ENCODE assay signal across 25 cellular contexts in the genomic region with DNA sequence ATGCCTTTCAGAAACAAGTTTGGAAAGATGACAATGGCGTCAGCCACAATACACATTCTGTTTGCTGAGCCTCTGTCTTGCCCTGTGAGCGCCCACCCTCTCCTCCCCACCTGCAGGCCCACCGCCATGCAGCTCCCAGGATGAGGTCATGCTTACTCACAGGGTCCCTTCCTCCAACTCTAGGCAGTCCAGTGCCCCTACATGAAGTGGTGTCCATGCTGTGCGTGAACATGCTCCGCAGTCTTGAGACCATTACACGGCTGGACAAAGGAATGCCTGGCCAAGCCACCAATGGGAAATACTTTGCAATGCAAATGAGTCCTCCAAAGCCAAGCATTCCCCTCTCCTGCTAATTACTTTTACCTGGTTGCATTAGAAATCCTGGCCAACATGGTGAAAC.
"Had no signal": no experiment of that assay in that cellular context is flagged by ENCODE, and none has a peak within 500 bp of the region (broad histone marks: within the 10 kb centered on the region; RNA-seq: fewer than 3 reads in every experiment).

No MANE protein-coding gene starts in this region.

- H3K4me3 ChIP-seq: coronary artery, gastroesophageal sphincter, left lung, lung, tibial artery had no signal

- H3K9ac ChIP-seq: parathyroid adenoma had no signal

- DNase-seq: activated CD4-positive, alpha-beta memory T cell treated with anti-CD3 and anti-CD28 coated beads for 36 hours; activated CD4-positive, alpha-beta T cell treated with anti-CD3 and anti-CD28 coated beads for 4 hours; activated CD4-positive, CD25-positive, alpha-beta regulatory T cell; activated effector memory CD4-positive, alpha-beta T cell treated with Interleukin-2 at 50 U/mL for 16 hours; activated naive CD4-positive, alpha-beta T cell treated with anti-CD3 and anti-CD28 coated beads for 36 hours; activated naive CD8-positive, alpha-beta T cell treated with anti-CD3 and anti-CD28 coated beads, Interleukin-2, amount 10 ng/mL, durations not matched to agents 7 days and 5 days; activated T-cell treated with anti-CD3 and anti-CD28 coated beads, Interleukin-2, amount 50 U/mL, for 72 hours; amniotic stem cell; cerebellar nuclear complex; head of caudate nucleus; left lung; midbrain; natural killer cell; small intestine; stimulated activated CD4-positive, alpha-beta T cell treated with anti-CD3 and anti-CD28 coated beads, Interleukin-2, amount 100 ng/mL, for 24 hours; stimulated activated naive CD8-positive, alpha-beta T cell treated with anti-CD3 and anti-CD28 coated beads, Interleukin-15, amount 100 ng/mL, for 72 hours; T-helper 17 cell; tibial artery had no signal

- H3K4me1 Mint-ChIP-seq: activated naive CD8-positive, alpha-beta T cell treated with anti-CD3 and anti-CD28 coated beads, Interleukin-2, amount 10 ng/mL, durations not matched to agents 7 days and 5 days; stimulated activated naive CD8-positive, alpha-beta T cell treated with anti-CD3 and anti-CD28 coated beads, Interleukin-15, amount 100 ng/mL, for 72 hours had no signal

- H3K27me3 Mint-ChIP-seq: activated CD4-positive, alpha-beta memory T cell treated with anti-CD3 and anti-CD28 coated beads for 36 hours; stimulated activated naive CD8-positive, alpha-beta T cell treated with anti-CD3 and anti-CD28 coated beads, Interleukin-15, amount 100 ng/mL, for 72 hours had no signal

- H3K9me3 ChIP-seq: gastroesophageal sphincter, left lung, tibial artery had no signal

- H3K4me1 ChIP-seq: gastroesophageal sphincter, left lung, tibial artery had no signal

- H3K27ac ChIP-seq: coronary artery, gastroesophageal sphincter, left lung, parathyroid adenoma, tibial artery had no signal

- H3K9me3 Mint-ChIP-seq: activated CD4-positive, alpha-beta memory T cell treated with anti-CD3 and anti-CD28 coated beads for 36 hours; activated naive CD4-positive, alpha-beta T cell treated with anti-CD3 and anti-CD28 coated beads for 36 hours; activated naive CD8-positive, alpha-beta T cell treated with anti-CD3 and anti-CD28 coated beads, Interleukin-2, amount 10 ng/mL, durations not matched to agents 7 days and 5 days; activated T-cell treated with anti-CD3 and anti-CD28 coated beads, Interleukin-2, amount 50 U/mL, for 72 hours; natural killer cell; stimulated activated effector memory CD8-positive, alpha-beta T cell treated with anti-CD3 and anti-CD28 coated beads, Interleukin-12 subunit alpha, Interleukin-12 subunit beta, amount 100 ng/mL, for 72 hours; stimulated activated naive CD8-positive, alpha-beta T cell treated with anti-CD3 and anti-CD28 coated beads, Interleukin-15, amount 100 ng/mL, for 72 hours had no signal

- ATAC-seq: activated T-cell treated with anti-CD3 and anti-CD28 coated beads, Interleukin-2, amount 50 U/mL, for 72 hours; gastroesophageal sphincter; left lung; natural killer cell; sciatic nerve; stimulated activated effector memory CD8-positive, alpha-beta T cell treated with anti-CD3 and anti-CD28 coated beads, Interleukin-12 subunit alpha, Interleukin-12 subunit beta, amount 100 ng/mL, for 72 hours; stimulated activated naive CD8-positive, alpha-beta T cell treated with anti-CD3 and anti-CD28 coated beads, Interleukin-15, amount 100 ng/mL, for 72 hours; T-helper 17 cell had no signal

- FAIRE-seq: keratinocyte, small intestine had no signal

- H3K36me3 Mint-ChIP-seq: activated CD4-positive, alpha-beta memory T cell treated with anti-CD3 and anti-CD28 coated beads for 36 hours; activated naive CD8-positive, alpha-beta T cell treated with anti-CD3 and anti-CD28 coated beads, Interleukin-2, amount 10 ng/mL, durations not matched to agents 7 days and 5 days; natural killer cell; stimulated activated effector memory CD8-positive, alpha-beta T cell treated with anti-CD3 and anti-CD28 coated beads, Interleukin-12 subunit alpha, Interleukin-12 subunit beta, amount 100 ng/mL, for 72 hours had no signal

- H3K27me3 ChIP-seq: gastroesophageal sphincter, left lung had no signal

- H3K27ac Mint-ChIP-seq: activated CD4-positive, alpha-beta memory T cell treated with anti-CD3 and anti-CD28 coated beads for 36 hours; activated naive CD4-positive, alpha-beta T cell treated with anti-CD3 and anti-CD28 coated beads for 36 hours; activated naive CD8-positive, alpha-beta T cell treated with anti-CD3 and anti-CD28 coated beads, Interleukin-2, amount 10 ng/mL, durations not matched to agents 7 days and 5 days; activated T-cell treated with anti-CD3 and anti-CD28 coated beads, Interleukin-2, amount 50 U/mL, for 72 hours; natural killer cell; stimulated activated effector memory CD8-positive, alpha-beta T cell treated with anti-CD3 and anti-CD28 coated beads, Interleukin-12 subunit alpha, Interleukin-12 subunit beta, amount 100 ng/mL, for 72 hours; stimulated activated naive CD8-positive, alpha-beta T cell treated with anti-CD3 and anti-CD28 coated beads, Interleukin-15, amount 100 ng/mL, for 72 hours; T-helper 17 cell had no signal

- H2AFZ ChIP-seq: parathyroid adenoma had no signal

- H3K4me3 Mint-ChIP-seq: activated CD4-positive, alpha-beta memory T cell treated with anti-CD3 and anti-CD28 coated beads for 36 hours; activated naive CD4-positive, alpha-beta T cell treated with anti-CD3 and anti-CD28 coated beads for 36 hours; activated naive CD8-positive, alpha-beta T cell treated with anti-CD3 and anti-CD28 coated beads, Interleukin-2, amount 10 ng/mL, durations not matched to agents 7 days and 5 days; activated T-cell treated with anti-CD3 and anti-CD28 coated beads, Interleukin-2, amount 50 U/mL, for 72 hours; natural killer cell; stimulated activated effector memory CD8-positive, alpha-beta T cell treated with anti-CD3 and anti-CD28 coated beads, Interleukin-12 subunit alpha, Interleukin-12 subunit beta, amount 100 ng/mL, for 72 hours; stimulated activated naive CD8-positive, alpha-beta T cell treated with anti-CD3 and anti-CD28 coated beads, Interleukin-15, amount 100 ng/mL, for 72 hours; T-helper 17 cell had no signal

- H3K36me3 ChIP-seq: gastroesophageal sphincter, left lung, tibial artery had no signal

- H3K79me2 ChIP-seq: parathyroid adenoma had no signal
